16 cellular contexts compared by ENCODE assay signal in genomic region chr11:35593143-35593542, GRCh38. TPM values are rescaled to one million over a fixed set of nuclear protein-coding genes. Genes with fewer than 3 reads are reported as not detected.
DNase-seq lines count a peak whose midpoint lies in the region; FAIRE-seq and TF ChIP-seq lines count a peak whose summit lies in the region.
"Had no signal": no experiment of that assay in that cellular context is flagged by ENCODE, and none has a peak within 500 bp of the region (broad histone marks: within the 10 kb centered on the region; RNA-seq: fewer than 3 reads in every experiment).

No MANE protein-coding gene starts in this region.

- H3K27ac ChIP-seq in RWPE1, result no peak overlapping the region
- H3K27ac ChIP-seq in endodermal cell (ENCODE audit: low read depth, low read length), result no peak overlapping the region
- H3K27ac ChIP-seq: SK-N-MC had no signal

- no peak overlapping the region for H3K9ac ChIP-seq in endodermal cell (ENCODE audit: extremely low read depth, low read length, poor library complexity, severe bottlenecking)

- CTCF ChIA-PET in RWPE1 (lab: Yijun Ruan, JAX), result interaction anchor here (0.6 to 0.7 kb wide), 2 partner anchors 65 to 588 kb away, joined by 3 read pairs; no protein-coding TSS in a partner anchor

- peaks cover 23% of the 10 kb centered on the region for H3K4me1 Mint-ChIP-seq in endodermal cell
- H3K4me1 Mint-ChIP-seq: IgD-negative memory B cell had no signal

- H3K27me3 Mint-ChIP-seq in endodermal cell (ENCODE audit: insufficient read depth), result peaks cover 34% of the 10 kb centered on the region

- H3K4me3 ChIP-seq in skeletal muscle cell (ENCODE audit: low read depth, low read length) (no peak overlapping the region), endodermal cell (ENCODE audit: low read length) (no peak overlapping the region)
- H3K4me3 ChIP-seq: SK-N-MC had no signal

- POLR2A ChIA-PET in RWPE1 (lab: Yijun Ruan, JAX; ENCODE audit: low non-redundant PET), result no interaction called here

- H3K36me3 ChIP-seq in endodermal cell (ENCODE audit: control insufficient read depth, insufficient read depth, low read length), result no peaks in the 10 kb centered on the region

- peak; percentile 88 for FAIRE-seq in H54 (lab: Jason Lieb, UNC)

- DNase-seq in H54 (ENCODE audit: insufficient read length, low spot score) (peak; percentile 42), RWPE1 (ENCODE audit: low spot score) (peak; percentile 69), fibroblast of gingiva (ENCODE audit: low read depth) (peak; percentile 89), skeletal muscle cell (ENCODE audit: low read depth) (peak; percentile 79), endodermal cell (no peak)
- DNase-seq in activated naive CD4-positive, alpha-beta T cell (lab: John Stamatoyannopoulos, UW), result no peak
- DNase-seq in stimulated activated naive CD4-positive, alpha-beta T cell treated with Interleukin-2 at 50 U/mL for 16 hours (lab: John Stamatoyannopoulos, UW), result no peak
- DNase-seq: activated CD4-positive, alpha-beta T cell treated with anti-CD3 and anti-CD28 coated beads, Interleukin-2, amount 10 ng/mL, durations not matched to agents 24 days and 14 days; activated naive CD4-positive, alpha-beta T cell treated with anti-CD3 and anti-CD28 coated beads, Interleukin-2, amount 50 U/mL, for 16 hours; DMS153; effector memory CD8-positive, alpha-beta T cell; NCI-H446 treated with DMSO at 0.1 percent for 48 hours; stimulated activated CD4-positive, alpha-beta T cell treated with anti-CD3 and anti-CD28 coated beads, Interleukin-1b, Interleukin-23, amount 100 ng/mL, for 48 hours had no signal

- TF ChIP-seq POLR2A in H54 (IDR thresholded peaks at IDR 0.05; ENCODE audit: low read depth, low read length), result no peak

- H3K27me3 ChIP-seq in endodermal cell (ENCODE audit: control insufficient read depth, insufficient read depth, low read length, poor library complexity, severe bottlenecking), result no peaks in the 10 kb centered on the region

- no peaks in the 10 kb centered on the region for H3K9me3 ChIP-seq in endodermal cell (ENCODE audit: control insufficient read depth, low read length)

- peaks cover 3% of the 10 kb centered on the region for H3K9me3 Mint-ChIP-seq in endodermal cell
- H3K9me3 Mint-ChIP-seq: activated CD4-positive, alpha-beta T cell treated with anti-CD3 and anti-CD28 coated beads, Interleukin-2, amount 10 ng/mL, durations not matched to agents 24 days and 14 days; effector memory CD8-positive, alpha-beta T cell; neural crest cell had no signal

- no peaks in the 10 kb centered on the region for H3K4me1 ChIP-seq in endodermal cell (ENCODE audit: control insufficient read depth, insufficient read depth, low read length)

- H3K36me3 Mint-ChIP-seq in endodermal cell (ENCODE audit: low read depth), result no peaks in the 10 kb centered on the region
- H3K36me3 Mint-ChIP-seq: IgD-negative memory B cell had no signal

- H3K27ac Mint-ChIP-seq in endodermal cell, result no peak overlapping the region
- H3K27ac Mint-ChIP-seq: activated CD4-positive, alpha-beta T cell treated with anti-CD3 and anti-CD28 coated beads, Interleukin-2, amount 10 ng/mL, durations not matched to agents 24 days and 14 days; effector memory CD8-positive, alpha-beta T cell; IgD-negative memory B cell had no signal

- H3K4me3 Mint-ChIP-seq in endodermal cell, result no peak overlapping the region
- H3K4me3 Mint-ChIP-seq: activated CD4-positive, alpha-beta T cell treated with anti-CD3 and anti-CD28 coated beads, Interleukin-2, amount 10 ng/mL, durations not matched to agents 24 days and 14 days; effector memory CD8-positive, alpha-beta T cell; IgD-negative memory B cell; neural crest cell had no signal

- no peak for TF ChIP-seq CTCF in RWPE1 (conservative IDR thresholded peaks at IDR 0.05; ENCODE audit: low read depth)
- TF ChIP-seq CTCF in endodermal cell (conservative IDR thresholded peaks at IDR 0.05), result no peak

RNA-seq across cellular contexts. Expression of gene FJX1, which starts 25.1 kb away (rescaled TPM):
- total RNA-seq in endodermal cell, result 10 to 100 TPM; 11.7 to 17.4 TPM
- polyA plus RNA-seq in endodermal cell (2013, experiment 1 of 2), result 36.3 TPM
- polyA plus RNA-seq in endodermal cell (2013, experiment 2 of 2), result 33.7 TPM
- polyA plus RNA-seq: IgD-negative memory B cell had no signal

Comparison
In these comparisons a context has a peak if more than half of its experiments do, and no peak if none do; other contexts are left out.
1. DNase-seq: peak in H54 (single experiment), RWPE1 (single experiment), fibroblast of gingiva (single experiment) and skeletal muscle cell (single experiment); none in activated naive CD4-positive, alpha-beta T cell (0 of 4), endodermal cell (single experiment) and stimulated activated naive CD4-positive, alpha-beta T cell treated with Interleukin-2 at 50 U/mL for 16 hours (single experiment).